34 cellular contexts compared by ENCODE assay signal in the genomic region with DNA sequence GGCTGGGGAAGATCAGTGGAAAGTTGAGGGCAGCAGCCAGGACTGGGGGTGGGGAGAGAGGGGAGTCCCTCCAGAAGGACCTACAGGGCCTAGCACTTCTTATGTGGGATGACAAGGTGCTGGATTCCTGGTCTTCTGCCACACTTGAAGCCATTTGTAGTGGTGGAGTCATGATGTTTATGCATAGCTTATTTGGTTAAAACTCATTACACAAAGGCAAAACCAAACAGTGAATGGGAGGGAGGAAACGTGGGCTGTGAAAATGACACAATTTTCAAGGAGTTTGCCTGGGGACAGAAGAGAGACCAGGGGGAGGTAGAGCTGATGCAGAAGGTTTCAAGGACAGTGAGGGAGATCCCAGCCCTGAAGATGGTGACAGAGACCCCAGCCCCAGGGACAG. TPM values are rescaled to one million over a fixed set of nuclear protein-coding genes. Genes with fewer than 3 reads are reported as not detected.
"Had no signal": no experiment of that assay in that cellular context is flagged by ENCODE, and none has a peak within 500 bp of the region (broad histone marks: within the 10 kb centered on the region; RNA-seq: fewer than 3 reads in every experiment).

No MANE protein-coding gene starts in this region.

- H3K27ac ChIP-seq: adrenal gland, PC-9, RWPE1, WERI-Rb-1 had no signal

- H3K4me1 ChIP-seq: adrenal gland had no signal

- H3K4me3 ChIP-seq: adrenal gland, PC-9 had no signal

- H3K4me1 Mint-ChIP-seq: activated CD4-positive, alpha-beta T cell treated with anti-CD3 and anti-CD28 coated beads, Interleukin-2, amount 10 ng/mL, durations not matched to agents 7 days and 5 days had no signal

- H3K4me3 Mint-ChIP-seq: activated CD4-positive, alpha-beta T cell treated with anti-CD3 and anti-CD28 coated beads, Interleukin-2, amount 10 ng/mL, durations not matched to agents 7 days and 5 days; activated CD8-positive, alpha-beta T cell treated with anti-CD3 and anti-CD28 coated beads, Interleukin-2, amount 10 ng/mL, durations not matched to agents 7 days and 5 days; activated naive CD4-positive, alpha-beta T cell treated with anti-CD3 and anti-CD28 coated beads for 36 hours; activated T-cell treated with anti-CD3 and anti-CD28 coated beads, Interleukin-2, amount 50 U/mL, for 24 hours; brain had no signal

- ATAC-seq: activated CD8-positive, alpha-beta T cell treated with anti-CD3 and anti-CD28 coated beads, Interleukin-2, amount 10 ng/mL, durations not matched to agents 7 days and 5 days; activated naive CD4-positive, alpha-beta T cell treated with anti-CD3 and anti-CD28 coated beads, Interleukin-2, amount 50 U/mL, for 72 hours; Right ventricle myocardium inferior had no signal

- H3K36me3 Mint-ChIP-seq: activated naive CD4-positive, alpha-beta T cell treated with anti-CD3 and anti-CD28 coated beads, Interleukin-2, amount 50 U/mL, for 72 hours; brain had no signal

- H3K27ac Mint-ChIP-seq: activated CD4-positive, alpha-beta T cell treated with anti-CD3 and anti-CD28 coated beads, Interleukin-2, amount 10 ng/mL, durations not matched to agents 7 days and 5 days; activated CD8-positive, alpha-beta T cell treated with anti-CD3 and anti-CD28 coated beads, Interleukin-2, amount 10 ng/mL, durations not matched to agents 7 days and 5 days; activated naive CD4-positive, alpha-beta T cell treated with anti-CD3 and anti-CD28 coated beads for 36 hours; activated naive CD4-positive, alpha-beta T cell treated with anti-CD3 and anti-CD28 coated beads, Interleukin-2, amount 50 U/mL, for 72 hours; activated T-cell treated with anti-CD3 and anti-CD28 coated beads, Interleukin-2, amount 50 U/mL, for 24 hours had no signal

- H3K9me3 Mint-ChIP-seq: activated CD4-positive, alpha-beta T cell treated with anti-CD3 and anti-CD28 coated beads, Interleukin-2, amount 10 ng/mL, durations not matched to agents 7 days and 5 days; activated naive CD4-positive, alpha-beta T cell treated with anti-CD3 and anti-CD28 coated beads for 36 hours; activated naive CD4-positive, alpha-beta T cell treated with anti-CD3 and anti-CD28 coated beads, Interleukin-2, amount 50 U/mL, for 72 hours; activated T-cell treated with anti-CD3 and anti-CD28 coated beads, Interleukin-2, amount 50 U/mL, for 24 hours had no signal

- DNase-seq: activated CD4-positive, alpha-beta T cell treated with anti-CD3 and anti-CD28 coated beads for 1 hour; activated CD4-positive, alpha-beta T cell treated with anti-CD3 and anti-CD28 coated beads, Interleukin-2, amount 10 ng/mL, durations not matched to agents 7 days and 5 days; activated CD4-positive, alpha-beta T cell treated with anti-CD3 and anti-CD28 coated beads, Interleukin-2, amount 50 U/mL, for 48 hours; activated CD4-positive, CD25-positive, alpha-beta regulatory T cell; activated CD8-positive, alpha-beta T cell treated with anti-CD3 and anti-CD28 coated beads, Interleukin-2, amount 10 ng/mL, durations not matched to agents 7 days and 5 days; activated gamma-delta T cell treated with Interleukin-2 at 50 U/mL for 16 hours; activated naive CD4-positive, alpha-beta T cell treated with anti-CD3 and anti-CD28 coated beads for 36 hours; activated T-cell treated with anti-CD3 and anti-CD28 coated beads, Interleukin-2, amount 50 U/mL, for 24 hours; adrenal gland; anterior cingulate cortex; caudate nucleus; cerebellar nuclear complex; Karpas-422; NCI-H1105 treated with DMSO at 0.1 percent for 48 hours; NCI-H1436 treated with DMSO at 0.1 percent for 48 hours; NCI-H1694 treated with DMSO at 0.1 percent for 48 hours; NCI-H2029 treated with DMSO at 0.1 percent for 48 hours; NCI-H2171 treated with DMSO at 0.1 percent for 48 hours; NCI-H2227 treated with DMSO at 0.1 percent for 48 hours; NCI-H446; NCI-H510A treated with DMSO at 0.1 percent for 48 hours; PC-9; SIG-M5; SW 1271; T-helper 1 cell; T-helper 2 cell; T-helper 9 cell; WERI-Rb-1 had no signal

- H3K36me3 ChIP-seq: adrenal gland, WERI-Rb-1 had no signal

- H3K9me3 ChIP-seq: adrenal gland had no signal

RNA-seq across cellular contexts. Expression of a gene that starts 50.8 kb away (rescaled TPM):
- total RNA-seq: activated CD8-positive, alpha-beta T cell treated with anti-CD3 and anti-CD28 coated beads, Interleukin-2, amount 10 ng/mL, durations not matched to agents 7 days and 5 days; activated naive CD4-positive, alpha-beta T cell treated with anti-CD3 and anti-CD28 coated beads for 36 hours; activated naive CD4-positive, alpha-beta T cell treated with anti-CD3 and anti-CD28 coated beads, Interleukin-2, amount 50 U/mL, for 72 hours; MCF 10A; PC-9; SK-MEL-5 had no signal
